In genomic region chr4:127965803-127966175, GRCh38 we compare ENCODE assay signal across 8 cellular contexts. TPM values are rescaled to one million over a fixed set of nuclear protein-coding genes. Genes with fewer than 3 reads are reported as not detected.
DNase-seq lines count a peak whose midpoint lies in the region; ATAC-seq and TF ChIP-seq lines count a peak whose summit lies in the region.

No MANE protein-coding gene starts in this region.

- peaks cover 32 to 64% (median 43%) of the 10 kb centered on the region in 3 donors for H3K4me1 Mint-ChIP-seq in CD8-positive, alpha-beta memory T cell

- POLR2A ChIA-PET in CD8-positive, alpha-beta memory T cell (lab: Charles Lee), result interaction anchor here (0.7 to 3.6 kb wide), 8 partner anchors 20 to 1127 kb away, joined by 3 to 56 read pairs (median 4); partner anchors contain the start of genes JADE1, LARP1B, PGRMC2 and PLK4
- POLR2A ChIA-PET in RWPE1 (lab: Yijun Ruan, JAX; ENCODE audit: low non-redundant PET), result interaction anchor here (0.7 to 1.5 kb wide), 2 partner anchors 95 to 97 kb away, joined by 3 to 15 read pairs; partner anchors contain the start of gene LARP1B

- peaks cover 0 to 2% of the 10 kb centered on the region in 2 donors for H3K27me3 Mint-ChIP-seq in CD8-positive, alpha-beta memory T cell

- peak overlapping the region; percentile 100 for H3K4me3 ChIP-seq in CD8-positive, alpha-beta memory T cell (ENCODE audit: low read length)
- peak overlapping the region; percentile 73 to 94 (median 80) for H3K4me3 ChIP-seq in heart left ventricle
- peak overlapping the region; percentile 100 for H3K4me3 ChIP-seq in psoas muscle
- H3K4me3 ChIP-seq in vagina, result peak overlapping the region; percentile 68 to 77

- peaks cover 18% of the 10 kb centered on the region for H3K4me1 ChIP-seq in CD8-positive, alpha-beta memory T cell (ENCODE audit: insufficient read depth, low read length)
- H3K4me1 ChIP-seq in heart left ventricle (peaks cover 0 to 49% (median 16%) of the 10 kb centered on the region in 12 donors), psoas muscle (peaks cover 35% of the 10 kb centered on the region), vagina (peaks cover 16% of the 10 kb centered on the region)

- CTCF ChIA-PET in CD8-positive, alpha-beta memory T cell (lab: Charles Lee), result interaction anchor here (0.6 to 2.5 kb wide), 8 partner anchors 8 to 588 kb away, joined by 3 to 11 read pairs (median 4); partner anchors contain the start of genes LARP1B and PLK4
- CTCF ChIA-PET in RWPE1 (lab: Yijun Ruan, JAX), result interaction anchor here (0.5 to 1.3 kb wide), 5 partner anchors 35 to 253 kb away, joined by 3 to 5 read pairs (median 4); partner anchors contain the start of gene HSPA4L

- H3K9me3 ChIP-seq in CD8-positive, alpha-beta memory T cell (ENCODE audit: low read length), result no peaks in the 10 kb centered on the region
- no peaks in the 10 kb centered on the region for H3K9me3 ChIP-seq in heart left ventricle
- H3K9me3 ChIP-seq in psoas muscle, result no peaks in the 10 kb centered on the region
- no peaks in the 10 kb centered on the region for H3K9me3 ChIP-seq in vagina

- DNase-seq in CD8-positive, alpha-beta memory T cell, result peak; percentile 57 to 83 (median 67)
- DNase-seq in RWPE1 (ENCODE audit: low spot score) (peak; percentile 28), heart left ventricle (peak in 4 of 5 donors; percentile 51 to 58 (median 54)), psoas muscle (peak in 1 of 2 donors; percentile 27), vagina (ENCODE audit: extremely low spot score in 2 of 2) (peak in 1 of 2 donors; percentile 88)
- DNase-seq in activated naive CD4-positive, alpha-beta T cell treated with Interleukin-2 at 50 U/mL for 16 hours, result peak; percentile 76

- no peaks in the 10 kb centered on the region for H3K36me3 ChIP-seq in CD8-positive, alpha-beta memory T cell (ENCODE audit: insufficient read depth, low read length)
- H3K36me3 ChIP-seq in heart left ventricle, result no peaks in the 10 kb centered on the region
- H3K36me3 ChIP-seq in psoas muscle (ENCODE audit: insufficient read depth in 1 of 2, low read depth in 1 of 2), result peaks cover 0 to 15% of the 10 kb centered on the region in 2 donors
- H3K36me3 ChIP-seq in vagina, result no peaks in the 10 kb centered on the region

- ATAC-seq in GM19452 (IDR thresholded peaks at IDR 0.05; ENCODE audit: unreplicated experiment) (peak; percentile 28), HG03571 (IDR thresholded peaks at IDR 0.05; ENCODE audit: unreplicated experiment) (peak; percentile 26), heart left ventricle (peak in 3 of 4 donors; percentile 6 to 27 (median 25)), psoas muscle (peak; percentile 12 to 27 (median 14))

- H3K4me3 Mint-ChIP-seq in CD8-positive, alpha-beta memory T cell, result peak overlapping the region; percentile 90 to 99 (median 94)

- H3K27ac ChIP-seq in CD8-positive, alpha-beta memory T cell (ENCODE audit: low read depth, low read length), result peak overlapping the region; percentile 98
- peak overlapping the region; percentile 96 for H3K27ac ChIP-seq in RWPE1
- peak overlapping the region; percentile 85 to 97 (median 94) for H3K27ac ChIP-seq in heart left ventricle
- H3K27ac ChIP-seq in psoas muscle, result peak overlapping the region; percentile 90
- H3K27ac ChIP-seq in vagina, result peak overlapping the region; percentile 92

- intact Hi-C loops in heart left ventricle (cut with DNase I) (loop anchor here in 6 of 10 donors (2.0 to 10.0 kb wide), 6 partner anchors 81 to 183 kb away; partner anchors contain the start of genes HSPA4L (in 4 of the 6), PLK4 (in 4 of the 6) and LARP1B (in 1 of the 6)), psoas muscle (cut with DNase I) (loop anchor here (2.0 to 10.0 kb wide), 4 partner anchors 81 to 599 kb away; partner anchors contain the start of genes HSPA4L (in 2 of the 2), LARP1B (in 1 of the 2) and PLK4 (in 1 of the 2)), vagina (cut with DNase I) (loop anchor here (5.0 kb wide), 1 partner anchor 183 kb away; the partner anchor contains the start of gene HSPA4L)

- no peak for TF ChIP-seq POLR2A in heart left ventricle (IDR thresholded peaks at IDR 0.05)
- no peak for TF ChIP-seq POLR2A in vagina (IDR thresholded peaks at IDR 0.05)

- H3K27me3 ChIP-seq in CD8-positive, alpha-beta memory T cell (ENCODE audit: insufficient read depth, low read length, poor library complexity, severe bottlenecking), result no peaks in the 10 kb centered on the region
- H3K27me3 ChIP-seq in heart left ventricle (no peaks in the 10 kb centered on the region), psoas muscle (ENCODE audit: insufficient read depth in 3 of 3, low read length in 2 of 3) (no peaks in the 10 kb centered on the region), vagina (no peaks in the 10 kb centered on the region)

- TF ChIP-seq CTCF in RWPE1 (conservative IDR thresholded peaks at IDR 0.05; ENCODE audit: low read depth) (no peak), heart left ventricle (IDR thresholded peaks at IDR 0.05) (no peak), psoas muscle (IDR thresholded peaks at IDR 0.05) (no peak), vagina (IDR thresholded peaks at IDR 0.05) (no peak)

- no peaks in the 10 kb centered on the region for H3K9me3 Mint-ChIP-seq in CD8-positive, alpha-beta memory T cell

- peak overlapping the region; percentile 88 to 97 (median 96) for H3K27ac Mint-ChIP-seq in CD8-positive, alpha-beta memory T cell

- peaks cover 0 to 35% (median 0%) of the 10 kb centered on the region in 3 donors for H3K36me3 Mint-ChIP-seq in CD8-positive, alpha-beta memory T cell

- 0 to 3% (median 1%) methylated on average over 4 to 15 of the region's 15 CpGs for WGBS in heart left ventricle, 4 donors
- whole genome bisulfite sequencing in psoas muscle, 3 donors, result 0 to 1% (median 1%) methylated on average over 14 to 15 of the region's 15 CpGs

RNA-seq across cellular contexts. Expression of gene ABHD18, which starts 0.6 kb away (rescaled TPM):
- total RNA-seq in CD8-positive, alpha-beta memory T cell, result 10 to 100 TPM; 13.0 to 14.2 TPM
- polyA plus RNA-seq in CD8-positive, alpha-beta memory T cell, result 12.7 TPM
- total RNA-seq in heart left ventricle (10 to 100 TPM in 7 of 9 donors, 1 to 10 TPM in 2; 6.3 to 56.3 (median 21.0) TPM), psoas muscle (10 to 100 TPM in 3 of 4 donors, 1 to 10 TPM in 1; 7.4 to 21.4 (median 15.0) TPM), vagina (8.6 TPM)
- polyA plus RNA-seq in heart left ventricle (10 to 100 TPM in 1 of 2 donors, 1 to 10 TPM in 1; 3.8 to 10.3 TPM), psoas muscle (1 to 10 TPM; 4.5 to 8.8 (median 8.3) TPM)

RNA-seq across cellular contexts. Expression of gene MFSD8, which starts 0.8 kb away (rescaled TPM):
- total RNA-seq in CD8-positive, alpha-beta memory T cell, result 10 to 100 TPM; 17.8 to 23.4 TPM
- 5.3 TPM for polyA plus RNA-seq in CD8-positive, alpha-beta memory T cell
- total RNA-seq in heart left ventricle (10 to 100 TPM in 5 of 9 donors, 1 to 10 TPM in 4; 6.1 to 17.4 (median 10.3) TPM), psoas muscle (10 to 100 TPM in 1 of 4 donors, 1 to 10 TPM in 3; 6.0 to 10.9 (median 7.4) TPM), vagina (38.8 TPM)
- polyA plus RNA-seq in heart left ventricle (1 to 10 TPM; 4.1 to 7.3 TPM), psoas muscle (1 to 10 TPM; 3.7 to 6.5 (median 4.4) TPM)
